In genomic region chrX:47146121-47146935, GRCh38 we compare ENCODE assay signal across 7 cellular contexts. TPM values are rescaled to one million over a fixed set of nuclear protein-coding genes. Genes with fewer than 3 reads are reported as not detected.
DNase-seq lines count a peak whose midpoint lies in the region; ATAC-seq and TF ChIP-seq lines count a peak whose summit lies in the region.

No MANE protein-coding gene starts in this region.

- peak overlapping the region; percentile 97 for H3K4me3 ChIP-seq in HAP-1
- peak overlapping the region; percentile 84 to 85 for H3K4me3 ChIP-seq in Panc1 (ENCODE audit: low read depth in 2 of 2, low read length in 2 of 2)
- H3K4me3 ChIP-seq in fibroblast of lung (replicated peaks in 1 of 4; ENCODE audit: control extremely low read depth in 1 of 4, insufficient read depth in 1 of 4, low read depth in 3 of 4, low read length in 4 of 4) = peak overlapping the region; percentile 50 to 85 (median 68)
- peak overlapping the region; percentile 87 for H3K4me3 ChIP-seq in retinal pigment epithelial cell (ENCODE audit: low read length)

- H3K27me3 ChIP-seq in HAP-1 (ENCODE audit: low read depth) (no peaks in the 10 kb centered on the region), Panc1 (ENCODE audit: control insufficient read depth, insufficient read depth, low read length) (no peaks in the 10 kb centered on the region), fibroblast of lung (ENCODE audit: control insufficient read depth, insufficient read depth, low read length) (no peaks in the 10 kb centered on the region)

- H3K4me1 ChIP-seq in HAP-1 = no peaks in the 10 kb centered on the region
- peaks cover 3% of the 10 kb centered on the region; the same call in 1 of the 2 replicates for H3K4me1 ChIP-seq in Panc1 (ENCODE audit: control insufficient read depth, insufficient read depth, low read length)
- no peaks in the 10 kb centered on the region for H3K4me1 ChIP-seq in fibroblast of lung (ENCODE audit: control insufficient read depth, extremely low read depth, insufficient read depth, low read length)

- ATAC-seq in Panc1 (no peak), GM21619 (IDR thresholded peaks at IDR 0.05; ENCODE audit: unreplicated experiment) (no peak)

- H3K27ac ChIP-seq in Panc1 (ENCODE audit: low read length) = peak overlapping the region; percentile 91
- H3K27ac ChIP-seq in fibroblast of lung (ENCODE audit: insufficient read depth, low read length) = peak overlapping the region; percentile 63

- H3K36me3 ChIP-seq in HAP-1 (replicated peaks) (peaks cover 45% of the 10 kb centered on the region), Panc1 (ENCODE audit: control insufficient read depth, insufficient read depth, low read length) (no peaks in the 10 kb centered on the region; the same call in none of the 2 replicates), fibroblast of lung (ENCODE audit: control insufficient read depth, insufficient read depth, low read length) (no peaks in the 10 kb centered on the region)

- CTCF ChIA-PET in Panc1 (lab: Charles Lee) = no interaction called here

- no peaks in the 10 kb centered on the region for H3K9me3 ChIP-seq in HAP-1
- H3K9me3 ChIP-seq in Panc1 (ENCODE audit: control insufficient read depth, insufficient read depth, low read depth, low read length) = no peaks in the 10 kb centered on the region
- no peaks in the 10 kb centered on the region for H3K9me3 ChIP-seq in fibroblast of lung (ENCODE audit: control insufficient read depth, insufficient read depth, low read depth, low read length)

- no peak for TF ChIP-seq CTCF in Panc1 (IDR thresholded peaks at IDR 0.05)
- no peak for TF ChIP-seq CTCF in fibroblast of lung (conservative IDR thresholded peaks at IDR 0.05 in 1 of 2, IDR thresholded peaks at IDR 0.05 in 1 of 2; ENCODE audit: low read depth in 1 of 2, low read length in 2 of 2)
- no peak for TF ChIP-seq CTCF in retinal pigment epithelial cell (conservative IDR thresholded peaks at IDR 0.05; ENCODE audit: low read depth, low read length)

- no TSS peak for BruUV-seq in Panc1 (replicated peaks; lab: Mats Ljungman, UMichigan)

- intact Hi-C loops in Panc1 (cut with micrococcal nuclease; ENCODE audit: unreplicated experiment) = no loop called here

- H3K9ac ChIP-seq in fibroblast of lung (ENCODE audit: insufficient read depth, low read length) = peak overlapping the region; percentile 87

- H3K79me2 ChIP-seq in fibroblast of lung (ENCODE audit: control insufficient read depth, insufficient read depth, low read length) = peaks cover 66% of the 10 kb centered on the region

- in situ Hi-C loops in HAP-1 (cut with MboI; ENCODE audit: low sequenced_read_pairs) = no loop called here
- in situ Hi-C loops in Panc1 (cut with HindIII; ENCODE audit: low pct_unique_long_range_greater_than_20kb, low sequenced_read_pairs) = no loop called here

- no peak for DNase-seq in HAP-1 (ENCODE audit: low spot score in 2 of 2)
- DNase-seq in Panc1 (ENCODE audit: low read depth, low spot score) = no peak
- DNase-seq in fibroblast of lung (ENCODE audit: low read depth in 2 of 2) = no peak
- DNase-seq in retinal pigment epithelial cell (ENCODE audit: low read depth) = no peak
- no peak for DNase-seq in germinal center (ENCODE audit: low spot score)
- DNase-seq in NCI-H2196 treated with DMSO at 0.1 percent for 48 hours (lab: John Stamatoyannopoulos, UW; ENCODE audit: unreplicated experiment) = no peak

- H3K4me2 ChIP-seq in fibroblast of lung (ENCODE audit: extremely low read depth, insufficient read depth, low read length) = peak overlapping the region; percentile 92

- no peaks in the 10 kb centered on the region for H4K20me1 ChIP-seq in fibroblast of lung (ENCODE audit: control insufficient read depth, extremely low read depth, insufficient read depth, low read length)

- POLR2A ChIA-PET in Panc1 (lab: Charles Lee) = no interaction called here

- H2AFZ ChIP-seq in fibroblast of lung (ENCODE audit: low read length) = no peak overlapping the region

RNA-seq across cellular contexts. Expression of gene RBM10, which starts 1.3 kb away (rescaled TPM):
- total RNA-seq in Panc1 (2021; ENCODE audit: unreplicated experiment) = 47.1 TPM
- 58.6 TPM for polyA plus RNA-seq in Panc1 (2012; ENCODE audit: insufficient read length)
- 39.5 and 50.0 TPM in 2 replicates for total RNA-seq in fibroblast of lung
- polyA plus RNA-seq in fibroblast of lung = 14.9 and 21.2 TPM in 2 replicates
- 22.7 and 36.0 TPM in 2 replicates for polyA plus RNA-seq in fibroblast of lung (2012)
- polyA minus RNA-seq in fibroblast of lung (ENCODE audit: low replicate concordance) = 46.4 and 61.5 TPM in 2 replicates

RNA-seq across cellular contexts. Expression of gene NDUFB11, which starts 1.8 kb away (rescaled TPM):
- total RNA-seq in Panc1 (2021; ENCODE audit: unreplicated experiment) = 109 TPM
- 151 TPM for polyA plus RNA-seq in Panc1 (2012; ENCODE audit: insufficient read length)
- 55.0 and 72.7 TPM in 2 replicates for total RNA-seq in fibroblast of lung
- 38.9 and 44.0 TPM in 2 replicates for polyA plus RNA-seq in fibroblast of lung
- polyA plus RNA-seq in fibroblast of lung (2012) = 92.3 and 104 TPM in 2 replicates
- 91.5 and 109 TPM in 2 replicates for polyA minus RNA-seq in fibroblast of lung (ENCODE audit: low replicate concordance)

RNA-seq across cellular contexts. Expression of gene UBA1, which starts 47.3 kb away (rescaled TPM):
- 302 TPM for total RNA-seq in Panc1 (2021; ENCODE audit: unreplicated experiment)
- 333 TPM for polyA plus RNA-seq in Panc1 (2012; ENCODE audit: insufficient read length)
- total RNA-seq in fibroblast of lung = 75.2 and 135 TPM in 2 replicates
- 158 and 303 TPM in 2 replicates for polyA plus RNA-seq in fibroblast of lung
- 188 and 340 TPM in 2 replicates for polyA plus RNA-seq in fibroblast of lung (2012)
- 759 and 1,104 TPM in 2 replicates for polyA minus RNA-seq in fibroblast of lung (ENCODE audit: low replicate concordance)
